ENCODE assay signal across 1 cellular context in the genomic region with DNA sequence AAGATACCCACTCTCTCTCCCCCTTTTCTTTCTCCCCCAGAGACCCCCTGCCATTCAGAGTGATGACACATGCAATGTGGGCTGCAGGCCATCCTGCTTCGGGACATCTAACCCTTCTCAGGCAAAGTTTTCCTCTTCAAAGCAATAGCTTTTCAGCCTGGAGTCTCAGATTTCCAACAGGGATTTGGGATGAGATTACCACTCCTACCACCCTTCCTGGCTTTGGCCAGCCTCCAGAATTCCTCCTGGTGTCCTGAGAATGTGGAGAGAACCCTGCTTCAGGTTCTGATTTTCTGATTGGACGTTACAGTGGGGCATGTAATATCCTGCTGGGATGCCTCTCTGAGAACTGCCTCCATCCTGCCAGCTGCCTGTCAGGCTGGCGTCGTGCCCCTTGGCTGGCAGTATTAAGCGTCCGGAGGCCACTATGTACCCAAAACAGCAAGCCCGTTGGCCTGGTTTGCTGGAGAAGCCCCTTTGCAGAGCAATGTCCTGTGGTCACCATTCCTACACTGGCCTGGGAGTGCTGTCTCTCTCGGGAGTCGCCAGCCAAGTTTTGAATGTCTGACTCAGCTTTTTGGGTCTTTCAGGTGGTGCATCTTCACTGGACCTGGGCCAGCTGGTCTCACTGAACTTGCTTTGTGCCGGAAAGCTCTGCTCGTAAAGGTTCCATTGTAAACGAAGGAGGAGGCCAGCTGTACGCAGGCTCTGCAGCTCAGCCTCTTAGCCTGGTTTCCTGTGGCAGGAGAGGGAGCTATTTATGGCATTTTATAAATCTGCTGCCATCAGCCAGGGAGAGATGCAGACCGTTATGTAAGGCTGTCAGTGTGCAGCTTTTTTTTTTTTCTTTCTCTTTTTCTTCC.
TF ChIP-seq lines count a peak whose summit lies in the region.

No MANE protein-coding gene starts in this region.

TF ChIP-seq in HEK293, 187 proteins besides CTCF, POLR2A, EP300 and RAD21 (continued from another document):
- TF ChIP-seq, protein P1, sequence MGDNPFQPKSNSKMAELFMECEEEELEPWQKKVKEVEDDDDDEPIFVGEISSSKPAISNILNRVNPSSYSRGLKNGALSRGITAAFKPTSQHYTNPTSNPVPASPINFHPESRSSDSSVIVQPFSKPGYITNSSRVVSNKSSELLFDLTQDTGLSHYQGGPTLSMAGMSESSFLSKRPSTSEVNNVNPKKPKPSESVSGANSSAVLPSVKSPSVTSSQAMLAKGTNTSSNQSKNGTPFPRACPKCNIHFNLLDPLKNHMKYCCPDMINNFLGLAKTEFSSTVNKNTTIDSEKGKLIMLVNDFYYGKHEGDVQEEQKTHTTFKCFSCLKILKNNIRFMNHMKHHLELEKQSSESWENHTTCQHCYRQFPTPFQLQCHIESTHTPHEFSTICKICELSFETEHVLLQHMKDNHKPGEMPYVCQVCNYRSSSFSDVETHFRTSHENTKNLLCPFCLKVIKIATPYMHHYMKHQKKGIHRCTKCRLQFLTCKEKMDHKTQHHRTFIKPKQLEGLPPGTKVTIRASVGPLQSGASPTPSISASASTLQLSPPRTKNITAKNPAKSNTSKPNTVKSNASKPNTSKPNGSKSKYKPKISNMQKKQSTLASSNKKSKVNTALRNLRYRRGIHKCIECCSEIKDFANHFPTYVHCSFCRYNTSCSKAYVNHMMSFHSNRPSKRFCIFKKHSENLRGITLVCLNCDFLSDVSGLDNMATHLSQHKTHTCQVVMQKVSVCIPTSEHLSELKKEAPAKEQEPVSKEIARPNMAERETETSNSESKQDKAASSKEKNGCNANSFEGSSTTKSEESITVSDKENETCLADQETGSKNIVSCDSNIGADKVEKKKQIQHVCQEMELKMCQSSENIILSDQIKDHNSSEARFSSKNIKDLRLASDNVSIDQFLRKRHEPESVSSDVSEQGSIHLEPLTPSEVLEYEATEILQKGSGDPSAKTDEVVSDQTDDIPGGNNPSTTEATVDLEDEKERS (tag by site-specific recombination; IDR thresholded peaks at IDR 0.05) = no peak
- TF ChIP-seq, protein P2, sequence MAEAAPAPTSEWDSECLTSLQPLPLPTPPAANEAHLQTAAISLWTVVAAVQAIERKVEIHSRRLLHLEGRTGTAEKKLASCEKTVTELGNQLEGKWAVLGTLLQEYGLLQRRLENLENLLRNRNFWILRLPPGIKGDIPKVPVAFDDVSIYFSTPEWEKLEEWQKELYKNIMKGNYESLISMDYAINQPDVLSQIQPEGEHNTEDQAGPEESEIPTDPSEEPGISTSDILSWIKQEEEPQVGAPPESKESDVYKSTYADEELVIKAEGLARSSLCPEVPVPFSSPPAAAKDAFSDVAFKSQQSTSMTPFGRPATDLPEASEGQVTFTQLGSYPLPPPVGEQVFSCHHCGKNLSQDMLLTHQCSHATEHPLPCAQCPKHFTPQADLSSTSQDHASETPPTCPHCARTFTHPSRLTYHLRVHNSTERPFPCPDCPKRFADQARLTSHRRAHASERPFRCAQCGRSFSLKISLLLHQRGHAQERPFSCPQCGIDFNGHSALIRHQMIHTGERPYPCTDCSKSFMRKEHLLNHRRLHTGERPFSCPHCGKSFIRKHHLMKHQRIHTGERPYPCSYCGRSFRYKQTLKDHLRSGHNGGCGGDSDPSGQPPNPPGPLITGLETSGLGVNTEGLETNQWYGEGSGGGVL (tag by site-specific recombination; IDR thresholded peaks at IDR 0.05) = peak; percentile 67
- TF ChIP-seq, protein P3, sequence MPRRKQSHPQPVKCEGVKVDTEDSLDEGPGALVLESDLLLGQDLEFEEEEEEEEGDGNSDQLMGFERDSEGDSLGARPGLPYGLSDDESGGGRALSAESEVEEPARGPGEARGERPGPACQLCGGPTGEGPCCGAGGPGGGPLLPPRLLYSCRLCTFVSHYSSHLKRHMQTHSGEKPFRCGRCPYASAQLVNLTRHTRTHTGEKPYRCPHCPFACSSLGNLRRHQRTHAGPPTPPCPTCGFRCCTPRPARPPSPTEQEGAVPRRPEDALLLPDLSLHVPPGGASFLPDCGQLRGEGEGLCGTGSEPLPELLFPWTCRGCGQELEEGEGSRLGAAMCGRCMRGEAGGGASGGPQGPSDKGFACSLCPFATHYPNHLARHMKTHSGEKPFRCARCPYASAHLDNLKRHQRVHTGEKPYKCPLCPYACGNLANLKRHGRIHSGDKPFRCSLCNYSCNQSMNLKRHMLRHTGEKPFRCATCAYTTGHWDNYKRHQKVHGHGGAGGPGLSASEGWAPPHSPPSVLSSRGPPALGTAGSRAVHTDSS (tag by site-specific recombination; IDR thresholded peaks at IDR 0.05) = no peak
- TF ChIP-seq BCL11B (tag by site-specific recombination; IDR thresholded peaks at IDR 0.05; ENCODE audit: low read depth) (no peak), GLIS1 (tag by site-specific recombination; IDR thresholded peaks at IDR 0.05) (no peak; the same call in 1 of the 2 replicates), ZNF169 (tag by site-specific recombination; IDR thresholded peaks at IDR 0.05) (no peak), KLF8 (tag by site-specific recombination; IDR thresholded peaks at IDR 0.05) (no peak; the same call in 1 of the 2 replicates), ZNF654 (tag by site-specific recombination; IDR thresholded peaks at IDR 0.05; ENCODE audit: low read depth) (no peak), ZNF324 (tag by site-specific recombination; IDR thresholded peaks at IDR 0.05) (no peak), ZNF214 (tag by site-specific recombination; IDR thresholded peaks at IDR 0.05; ENCODE audit: borderline replicate concordance) (no peak), ZNF561 (tag by site-specific recombination; IDR thresholded peaks at IDR 0.05; ENCODE audit: borderline replicate concordance) (no peak), ZNF426 (tag by site-specific recombination; IDR thresholded peaks at IDR 0.05) (no peak), MZF1 (tag by site-specific recombination; IDR thresholded peaks at IDR 0.05; ENCODE audit: borderline replicate concordance) (0 out of 2 replicates have a peak, but pooled peaks have one; percentile 19), ZNF571 (tag by site-specific recombination; IDR thresholded peaks at IDR 0.05) (no peak), IKZF3 (tag by site-specific recombination; IDR thresholded peaks at IDR 0.05) (peak; percentile 28; the same call in 1 of the 2 replicates), ZBTB8A (tag by site-specific recombination; IDR thresholded peaks at IDR 0.05) (0 out of 2 replicates have a peak, but pooled peaks have one; percentile 22), ZNF585B (tag by site-specific recombination; IDR thresholded peaks at IDR 0.05) (no peak), ZNF221 (tag by site-specific recombination; IDR thresholded peaks at IDR 0.05; ENCODE audit: borderline replicate concordance) (no peak), ZNF791 (tag by site-specific recombination; IDR thresholded peaks at IDR 0.05) (no peak), ZFP41 (tag by site-specific recombination; IDR thresholded peaks at IDR 0.05; ENCODE audit: borderline replicate concordance) (no peak), ZNF629 (tag by site-specific recombination; IDR thresholded peaks at IDR 0.05) (no peak), ZNF223 (tag by site-specific recombination; IDR thresholded peaks at IDR 0.05) (no peak), KLF9 (tag by site-specific recombination; IDR thresholded peaks at IDR 0.05; ENCODE audit: low read depth) (no peak), OSR2 (tag by site-specific recombination; IDR thresholded peaks at IDR 0.05) (no peak)
- TF ChIP-seq, protein P4, sequence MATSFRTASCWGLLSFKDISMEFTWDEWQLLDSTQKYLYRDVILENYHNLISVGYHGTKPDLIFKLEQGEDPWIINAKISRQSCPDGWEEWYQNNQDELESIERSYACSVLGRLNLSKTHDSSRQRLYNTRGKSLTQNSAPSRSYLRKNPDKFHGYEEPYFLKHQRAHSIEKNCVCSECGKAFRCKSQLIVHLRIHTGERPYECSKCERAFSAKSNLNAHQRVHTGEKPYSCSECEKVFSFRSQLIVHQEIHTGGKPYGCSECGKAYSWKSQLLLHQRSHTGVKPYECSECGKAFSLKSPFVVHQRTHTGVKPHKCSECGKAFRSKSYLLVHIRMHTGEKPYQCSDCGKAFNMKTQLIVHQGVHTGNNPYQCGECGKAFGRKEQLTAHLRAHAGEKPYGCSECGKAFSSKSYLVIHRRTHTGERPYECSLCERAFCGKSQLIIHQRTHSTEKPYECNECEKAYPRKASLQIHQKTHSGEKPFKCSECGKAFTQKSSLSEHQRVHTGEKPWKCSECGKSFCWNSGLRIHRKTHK (tag by site-specific recombination; IDR thresholded peaks at IDR 0.05) = no peak
- TF ChIP-seq, protein P5, sequence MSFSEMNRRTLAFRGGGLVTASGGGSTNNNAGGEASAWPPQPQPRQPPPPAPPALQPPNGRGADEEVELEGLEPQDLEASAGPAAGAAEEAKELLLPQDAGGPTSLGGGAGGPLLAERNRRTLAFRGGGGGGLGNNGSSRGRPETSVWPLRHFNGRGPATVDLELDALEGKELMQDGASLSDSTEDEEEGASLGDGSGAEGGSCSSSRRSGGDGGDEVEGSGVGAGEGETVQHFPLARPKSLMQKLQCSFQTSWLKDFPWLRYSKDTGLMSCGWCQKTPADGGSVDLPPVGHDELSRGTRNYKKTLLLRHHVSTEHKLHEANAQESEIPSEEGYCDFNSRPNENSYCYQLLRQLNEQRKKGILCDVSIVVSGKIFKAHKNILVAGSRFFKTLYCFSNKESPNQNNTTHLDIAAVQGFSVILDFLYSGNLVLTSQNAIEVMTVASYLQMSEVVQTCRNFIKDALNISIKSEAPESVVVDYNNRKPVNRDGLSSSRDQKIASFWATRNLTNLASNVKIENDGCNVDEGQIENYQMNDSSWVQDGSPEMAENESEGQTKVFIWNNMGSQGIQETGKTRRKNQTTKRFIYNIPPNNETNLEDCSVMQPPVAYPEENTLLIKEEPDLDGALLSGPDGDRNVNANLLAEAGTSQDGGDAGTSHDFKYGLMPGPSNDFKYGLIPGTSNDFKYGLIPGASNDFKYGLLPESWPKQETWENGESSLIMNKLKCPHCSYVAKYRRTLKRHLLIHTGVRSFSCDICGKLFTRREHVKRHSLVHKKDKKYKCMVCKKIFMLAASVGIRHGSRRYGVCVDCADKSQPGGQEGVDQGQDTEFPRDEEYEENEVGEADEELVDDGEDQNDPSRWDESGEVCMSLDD (tag by site-specific recombination; IDR thresholded peaks at IDR 0.05) = no peak
- TF ChIP-seq, protein P6, sequence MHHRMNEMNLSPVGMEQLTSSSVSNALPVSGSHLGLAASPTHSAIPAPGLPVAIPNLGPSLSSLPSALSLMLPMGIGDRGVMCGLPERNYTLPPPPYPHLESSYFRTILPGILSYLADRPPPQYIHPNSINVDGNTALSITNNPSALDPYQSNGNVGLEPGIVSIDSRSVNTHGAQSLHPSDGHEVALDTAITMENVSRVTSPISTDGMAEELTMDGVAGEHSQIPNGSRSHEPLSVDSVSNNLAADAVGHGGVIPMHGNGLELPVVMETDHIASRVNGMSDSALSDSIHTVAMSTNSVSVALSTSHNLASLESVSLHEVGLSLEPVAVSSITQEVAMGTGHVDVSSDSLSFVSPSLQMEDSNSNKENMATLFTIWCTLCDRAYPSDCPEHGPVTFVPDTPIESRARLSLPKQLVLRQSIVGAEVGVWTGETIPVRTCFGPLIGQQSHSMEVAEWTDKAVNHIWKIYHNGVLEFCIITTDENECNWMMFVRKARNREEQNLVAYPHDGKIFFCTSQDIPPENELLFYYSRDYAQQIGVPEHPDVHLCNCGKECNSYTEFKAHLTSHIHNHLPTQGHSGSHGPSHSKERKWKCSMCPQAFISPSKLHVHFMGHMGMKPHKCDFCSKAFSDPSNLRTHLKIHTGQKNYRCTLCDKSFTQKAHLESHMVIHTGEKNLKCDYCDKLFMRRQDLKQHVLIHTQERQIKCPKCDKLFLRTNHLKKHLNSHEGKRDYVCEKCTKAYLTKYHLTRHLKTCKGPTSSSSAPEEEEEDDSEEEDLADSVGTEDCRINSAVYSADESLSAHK (tag by site-specific recombination; IDR thresholded peaks at IDR 0.05) = no peak
- TF ChIP-seq, protein P7, sequence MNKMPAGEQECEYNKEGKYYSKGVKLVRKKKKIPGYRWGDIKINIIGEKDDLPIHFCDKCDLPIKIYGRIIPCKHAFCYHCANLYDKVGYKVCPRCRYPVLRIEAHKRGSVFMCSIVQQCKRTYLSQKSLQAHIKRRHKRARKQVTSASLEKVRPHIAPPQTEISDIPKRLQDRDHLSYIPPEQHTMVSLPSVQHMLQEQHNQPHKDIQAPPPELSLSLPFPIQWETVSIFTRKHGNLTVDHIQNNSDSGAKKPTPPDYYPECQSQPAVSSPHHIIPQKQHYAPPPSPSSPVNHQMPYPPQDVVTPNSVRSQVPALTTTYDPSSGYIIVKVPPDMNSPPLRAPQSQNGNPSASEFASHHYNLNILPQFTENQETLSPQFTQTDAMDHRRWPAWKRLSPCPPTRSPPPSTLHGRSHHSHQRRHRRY (tag by site-specific recombination; IDR thresholded peaks at IDR 0.05) = no peak
- TF ChIP-seq, protein P8, sequence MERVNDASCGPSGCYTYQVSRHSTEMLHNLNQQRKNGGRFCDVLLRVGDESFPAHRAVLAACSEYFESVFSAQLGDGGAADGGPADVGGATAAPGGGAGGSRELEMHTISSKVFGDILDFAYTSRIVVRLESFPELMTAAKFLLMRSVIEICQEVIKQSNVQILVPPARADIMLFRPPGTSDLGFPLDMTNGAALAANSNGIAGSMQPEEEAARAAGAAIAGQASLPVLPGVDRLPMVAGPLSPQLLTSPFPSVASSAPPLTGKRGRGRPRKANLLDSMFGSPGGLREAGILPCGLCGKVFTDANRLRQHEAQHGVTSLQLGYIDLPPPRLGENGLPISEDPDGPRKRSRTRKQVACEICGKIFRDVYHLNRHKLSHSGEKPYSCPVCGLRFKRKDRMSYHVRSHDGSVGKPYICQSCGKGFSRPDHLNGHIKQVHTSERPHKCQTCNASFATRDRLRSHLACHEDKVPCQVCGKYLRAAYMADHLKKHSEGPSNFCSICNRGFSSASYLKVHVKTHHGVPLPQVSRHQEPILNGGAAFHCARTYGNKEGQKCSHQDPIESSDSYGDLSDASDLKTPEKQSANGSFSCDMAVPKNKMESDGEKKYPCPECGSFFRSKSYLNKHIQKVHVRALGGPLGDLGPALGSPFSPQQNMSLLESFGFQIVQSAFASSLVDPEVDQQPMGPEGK (tag by site-specific recombination; IDR thresholded peaks at IDR 0.05) = peak; percentile 31; the same call in 1 of the 2 replicates
- TF ChIP-seq, protein P9, sequence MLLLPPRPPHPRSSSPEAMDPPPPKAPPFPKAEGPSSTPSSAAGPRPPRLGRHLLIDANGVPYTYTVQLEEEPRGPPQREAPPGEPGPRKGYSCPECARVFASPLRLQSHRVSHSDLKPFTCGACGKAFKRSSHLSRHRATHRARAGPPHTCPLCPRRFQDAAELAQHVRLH (tag by site-specific recombination; IDR thresholded peaks at IDR 0.05) = no peak
- TF ChIP-seq, protein P10, sequence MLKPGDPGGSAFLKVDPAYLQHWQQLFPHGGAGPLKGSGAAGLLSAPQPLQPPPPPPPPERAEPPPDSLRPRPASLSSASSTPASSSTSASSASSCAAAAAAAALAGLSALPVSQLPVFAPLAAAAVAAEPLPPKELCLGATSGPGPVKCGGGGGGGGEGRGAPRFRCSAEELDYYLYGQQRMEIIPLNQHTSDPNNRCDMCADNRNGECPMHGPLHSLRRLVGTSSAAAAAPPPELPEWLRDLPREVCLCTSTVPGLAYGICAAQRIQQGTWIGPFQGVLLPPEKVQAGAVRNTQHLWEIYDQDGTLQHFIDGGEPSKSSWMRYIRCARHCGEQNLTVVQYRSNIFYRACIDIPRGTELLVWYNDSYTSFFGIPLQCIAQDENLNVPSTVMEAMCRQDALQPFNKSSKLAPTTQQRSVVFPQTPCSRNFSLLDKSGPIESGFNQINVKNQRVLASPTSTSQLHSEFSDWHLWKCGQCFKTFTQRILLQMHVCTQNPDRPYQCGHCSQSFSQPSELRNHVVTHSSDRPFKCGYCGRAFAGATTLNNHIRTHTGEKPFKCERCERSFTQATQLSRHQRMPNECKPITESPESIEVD (tag by site-specific recombination; IDR thresholded peaks at IDR 0.05) = peak; percentile 42
